ENCODE assay signal across 7 cellular contexts in genomic region chr6:85298553-85298952, GRCh38.
"Had no signal": no experiment of that assay in that cellular context is flagged by ENCODE, and none has a peak within 500 bp of the region (broad histone marks: within the 10 kb centered on the region; RNA-seq: fewer than 3 reads in every experiment).

No MANE protein-coding gene starts in this region.

- H3K4me3 Mint-ChIP-seq: HFFc6 had no signal

- H3K9me3 Mint-ChIP-seq: HFFc6 had no signal

- H3K27ac ChIP-seq: GM23248 had no signal

- DNase-seq: GM23248, GOT3, H7, HFFc6, IMR-90 had no signal

- H3K27ac Mint-ChIP-seq: HFFc6 had no signal

- H3K9me3 ChIP-seq: HAP-1 had no signal

- H3K4me3 ChIP-seq: GM23248, HAP-1, K562 had no signal

- H3K36me3 ChIP-seq: HAP-1 had no signal

- H3K9ac ChIP-seq: GM23248 had no signal

- H3K4me1 ChIP-seq: HAP-1 had no signal

- H2AFZ ChIP-seq: GM23248 had no signal
